ENCODE assay signal across 8 cellular contexts in the genomic region with DNA sequence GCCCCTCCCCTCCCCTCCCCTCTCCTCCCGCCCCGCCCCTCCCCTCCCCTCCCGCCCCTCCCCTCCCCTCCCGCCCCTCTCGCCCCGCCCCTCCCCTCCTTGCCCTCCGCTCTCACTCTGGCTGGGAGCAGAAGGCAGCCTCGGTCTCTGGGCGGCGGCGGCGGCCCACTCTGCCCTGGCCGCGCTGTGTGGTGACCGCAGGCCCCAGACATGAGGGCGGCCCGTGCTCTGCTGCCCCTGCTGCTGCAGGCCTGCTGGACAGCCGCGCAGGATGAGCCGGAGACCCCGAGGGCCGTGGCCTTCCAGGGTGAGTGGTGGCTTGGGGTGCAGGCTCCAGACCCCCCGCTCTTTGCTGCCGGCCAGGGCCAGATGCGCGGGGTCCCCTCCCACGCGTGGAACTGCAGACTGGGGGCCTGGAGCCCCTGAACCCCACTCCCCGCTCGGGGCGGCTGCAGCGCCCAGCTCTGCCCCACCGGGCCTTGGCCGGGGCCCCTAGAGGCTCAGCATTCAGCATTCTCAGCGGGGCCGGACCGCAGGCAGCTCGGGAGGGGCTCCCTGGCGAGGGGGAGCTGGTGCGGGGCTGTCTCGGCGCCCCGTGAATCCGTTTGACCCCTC. TPM values are rescaled to one million over a fixed set of nuclear protein-coding genes. Genes with fewer than 3 reads are reported as not detected.
DNase-seq lines count a peak whose midpoint lies in the region; ATAC-seq lines count a peak whose summit lies in the region.

A gene with protein sequence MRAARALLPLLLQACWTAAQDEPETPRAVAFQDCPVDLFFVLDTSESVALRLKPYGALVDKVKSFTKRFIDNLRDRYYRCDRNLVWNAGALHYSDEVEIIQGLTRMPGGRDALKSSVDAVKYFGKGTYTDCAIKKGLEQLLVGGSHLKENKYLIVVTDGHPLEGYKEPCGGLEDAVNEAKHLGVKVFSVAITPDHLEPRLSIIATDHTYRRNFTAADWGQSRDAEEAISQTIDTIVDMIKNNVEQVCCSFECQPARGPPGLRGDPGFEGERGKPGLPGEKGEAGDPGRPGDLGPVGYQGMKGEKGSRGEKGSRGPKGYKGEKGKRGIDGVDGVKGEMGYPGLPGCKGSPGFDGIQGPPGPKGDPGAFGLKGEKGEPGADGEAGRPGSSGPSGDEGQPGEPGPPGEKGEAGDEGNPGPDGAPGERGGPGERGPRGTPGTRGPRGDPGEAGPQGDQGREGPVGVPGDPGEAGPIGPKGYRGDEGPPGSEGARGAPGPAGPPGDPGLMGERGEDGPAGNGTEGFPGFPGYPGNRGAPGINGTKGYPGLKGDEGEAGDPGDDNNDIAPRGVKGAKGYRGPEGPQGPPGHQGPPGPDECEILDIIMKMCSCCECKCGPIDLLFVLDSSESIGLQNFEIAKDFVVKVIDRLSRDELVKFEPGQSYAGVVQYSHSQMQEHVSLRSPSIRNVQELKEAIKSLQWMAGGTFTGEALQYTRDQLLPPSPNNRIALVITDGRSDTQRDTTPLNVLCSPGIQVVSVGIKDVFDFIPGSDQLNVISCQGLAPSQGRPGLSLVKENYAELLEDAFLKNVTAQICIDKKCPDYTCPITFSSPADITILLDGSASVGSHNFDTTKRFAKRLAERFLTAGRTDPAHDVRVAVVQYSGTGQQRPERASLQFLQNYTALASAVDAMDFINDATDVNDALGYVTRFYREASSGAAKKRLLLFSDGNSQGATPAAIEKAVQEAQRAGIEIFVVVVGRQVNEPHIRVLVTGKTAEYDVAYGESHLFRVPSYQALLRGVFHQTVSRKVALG (plus strand): TSS at position 130 of the 615 bp plus-strand sequence. CDS start 81 bp downstream, at position 211.

- ATAC-seq in T-helper 17 cell = peak; percentile 55
- ATAC-seq in stimulated activated effector memory CD8-positive, alpha-beta T cell treated with anti-CD3 and anti-CD28 coated beads, Interleukin-12 subunit alpha, Interleukin-12 subunit beta, amount 100 ng/mL, for 72 hours = peak; percentile 52
- ATAC-seq in HG03520 (IDR thresholded peaks at IDR 0.05; ENCODE audit: unreplicated experiment) = no peak

- H3K9me3 Mint-ChIP-seq in stimulated activated effector memory CD8-positive, alpha-beta T cell treated with anti-CD3 and anti-CD28 coated beads, Interleukin-12 subunit alpha, Interleukin-12 subunit beta, amount 100 ng/mL, for 72 hours = peaks cover 3% of the 10 kb centered on the region

- no peak within 1 kb of the TSS for H3K27ac Mint-ChIP-seq in T-helper 17 cell
- no peak within 1 kb of the TSS for H3K27ac Mint-ChIP-seq in stimulated activated effector memory CD8-positive, alpha-beta T cell treated with anti-CD3 and anti-CD28 coated beads, Interleukin-12 subunit alpha, Interleukin-12 subunit beta, amount 100 ng/mL, for 72 hours

- H3K27me3 Mint-ChIP-seq in T-helper 17 cell = no peaks in the 10 kb centered on the region

- peak; percentile 66 for DNase-seq in 8988T
- DNase-seq in GOT3 (lab: John Stamatoyannopoulos, UW) = peak; percentile 58
- DNase-seq in T-helper 17 cell = peak in 1 of 3 donors; percentile 44
- DNase-seq in dermis blood vessel endothelial cell = peak; percentile 53
- peak; percentile 82 for DNase-seq in left kidney (ENCODE audit: low read depth, low spot score)
- DNase-seq in stimulated activated effector memory CD8-positive, alpha-beta T cell treated with anti-CD3 and anti-CD28 coated beads, Interleukin-12 subunit alpha, Interleukin-12 subunit beta, amount 100 ng/mL, for 72 hours (ENCODE audit: low spot score in 2 of 2) = peak in 1 of 2 donors; percentile 73
- DNase-seq in NCI-H1694 (lab: John Stamatoyannopoulos, UW) = no peak

- no peaks in the 10 kb centered on the region for H3K9me3 ChIP-seq in T-helper 17 cell (ENCODE audit: control insufficient read depth, low read length, poor library complexity, severe bottlenecking)

- peak within 1 kb of the TSS; percentile 68 for H3K4me3 Mint-ChIP-seq in T-helper 17 cell
- no peak within 1 kb of the TSS for H3K4me3 Mint-ChIP-seq in stimulated activated effector memory CD8-positive, alpha-beta T cell treated with anti-CD3 and anti-CD28 coated beads, Interleukin-12 subunit alpha, Interleukin-12 subunit beta, amount 100 ng/mL, for 72 hours

- H3K4me1 Mint-ChIP-seq in T-helper 17 cell = peaks cover 11% of the 10 kb centered on the region
- H3K4me1 Mint-ChIP-seq in stimulated activated effector memory CD8-positive, alpha-beta T cell treated with anti-CD3 and anti-CD28 coated beads, Interleukin-12 subunit alpha, Interleukin-12 subunit beta, amount 100 ng/mL, for 72 hours = peaks cover 16% of the 10 kb centered on the region

- no peaks in the 10 kb centered on the region for H3K36me3 Mint-ChIP-seq in T-helper 17 cell (ENCODE audit: low read depth)
- no peaks in the 10 kb centered on the region for H3K36me3 Mint-ChIP-seq in stimulated activated effector memory CD8-positive, alpha-beta T cell treated with anti-CD3 and anti-CD28 coated beads, Interleukin-12 subunit alpha, Interleukin-12 subunit beta, amount 100 ng/mL, for 72 hours

RNA-seq across cellular contexts. Expression of the gene that starts here (rescaled TPM):
- 1 to 10 TPM; 3.2 to 4.6 TPM for total RNA-seq in T-helper 17 cell
- total RNA-seq in dermis blood vessel endothelial cell = 8.5 and 32.7 TPM in 2 replicates
